ENCODE assay signal across 4 cellular contexts in the genomic region with DNA sequence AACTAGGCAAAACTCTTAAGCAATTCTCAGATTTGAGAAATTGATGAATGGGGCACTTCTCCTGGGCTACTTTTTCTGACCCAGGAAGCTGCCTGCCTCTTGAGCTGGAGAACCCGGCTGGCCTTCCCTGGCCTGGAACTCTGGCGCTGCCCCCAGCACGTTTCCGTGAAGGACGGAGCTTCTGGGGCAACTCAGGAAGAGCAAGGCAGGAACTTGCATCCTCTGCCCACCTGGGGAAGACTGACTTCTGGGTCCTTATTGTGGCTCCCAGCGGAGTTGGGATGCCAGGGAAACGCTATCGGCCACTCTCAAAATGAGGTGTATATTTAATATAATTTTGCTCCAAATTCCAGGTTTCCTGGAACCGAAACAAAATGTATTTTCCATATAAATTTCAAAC. TPM values are rescaled to one million over a fixed set of nuclear protein-coding genes. Genes with fewer than 3 reads are reported as not detected.
"Had no signal": no experiment of that assay in that cellular context is flagged by ENCODE, and none has a peak within 500 bp of the region (broad histone marks: within the 10 kb centered on the region; RNA-seq: fewer than 3 reads in every experiment).

No MANE protein-coding gene starts in this region.

RNA-seq across cellular contexts. Expression of a gene that starts 26.9 kb away (rescaled TPM):
- total RNA-seq: LHCN-M2, MCF 10A, RPMI7951 had no signal
- polyA plus RNA-seq: IgD-negative memory B cell had no signal

RNA-seq across cellular contexts. Expression of a gene that starts 39.4 kb away (rescaled TPM):
- polyA plus RNA-seq: IgD-negative memory B cell had no signal
